In genomic region chr3:185041540-185041939, GRCh38 we compare ENCODE assay signal across 19 cellular contexts.
"Had no signal": no experiment of that assay in that cellular context is flagged by ENCODE, and none has a peak within 500 bp of the region (broad histone marks: within the 10 kb centered on the region; RNA-seq: fewer than 3 reads in every experiment).

No MANE protein-coding gene starts in this region.

- H3K4me3 ChIP-seq: SJCRH30 had no signal

- ATAC-seq: SK-N-SH treated with all-trans-retinoic acid at 6 μM for 48 hours had no signal

- H3K27me3 ChIP-seq: SJCRH30 had no signal

- H3K4me1 ChIP-seq: SJCRH30 had no signal

- H3K27ac ChIP-seq: SJCRH30 had no signal

- H3K36me3 ChIP-seq: SJCRH30 had no signal

- H3K9me3 ChIP-seq: SJCRH30 had no signal

- DNase-seq: KBM-7, MV-4-11, NCI-H1048, NCI-H1105, NCI-H1417, NCI-H1436 treated with DMSO at 0.1 percent for 48 hours, NCI-H1694, NCI-H187 treated with DMSO at 0.1 percent for 48 hours, NCI-H2029 treated with DMSO at 0.1 percent for 48 hours, NCI-H2107, NCI-H226, NCI-H446, NCI-H510A, NCI-H524 treated with DMSO at 0.1 percent for 48 hours, NCI-H774, RPMI8226, SHP77 treated with DMSO at 0.1 percent for 48 hours, SJCRH30 had no signal
